ENCODE assay signal across 8 cellular contexts in genomic region chr11:64245797-64246623, GRCh38. TPM values are rescaled to one million over a fixed set of nuclear protein-coding genes. Genes with fewer than 3 reads are reported as not detected.
DNase-seq lines count a peak whose midpoint lies in the region; ATAC-seq and TF ChIP-seq lines count a peak whose summit lies in the region.

No MANE protein-coding gene starts in this region.

- POLR2A ChIA-PET in HEK293 (lab: Yijun Ruan, JAX): interaction anchor here (0.6 to 7.2 kb wide), 10 partner anchors 10 to 72 kb away, joined by 3 to 96 read pairs (median 6); partner anchors contain the start of genes NUDT22, PRDX5, STIP1 and TRMT112

- peak; percentile 89 for DNase-seq in ACHN
- DNase-seq in RWPE2 (ENCODE audit: low spot score): peak; percentile 99
- peak; percentile 87 for DNase-seq in activated naive CD4-positive, alpha-beta T cell treated with anti-CD3 and anti-CD28 coated beads, Interleukin-2, amount 50 U/mL, for 16 hours
- peak; percentile 67 for DNase-seq in heart right ventricle
- peak; percentile 85 for DNase-seq in renal cortical epithelial cell (ENCODE audit: low read depth)
- no peak for DNase-seq in NCI-H1930 (lab: John Stamatoyannopoulos, UW)

- H3K36me3 ChIP-seq in HEK293 (ENCODE audit: control insufficient read depth in 2 of 2, insufficient read depth in 1 of 2, low read length in 2 of 2) (peaks cover 0 to 20% of the 10 kb centered on the region in 2 experiments; a peak in 1 of 3 replicates), RWPE2 (ENCODE audit: low read depth) (peaks cover 30% of the 10 kb centered on the region), heart right ventricle (peaks cover 0 to 20% (median 0%) of the 10 kb centered on the region in 9 donors)

- H3K4me1 ChIP-seq in HEK293 (ENCODE audit: control insufficient read depth, insufficient read depth, low read length): peaks cover 4% of the 10 kb centered on the region
- H3K4me1 ChIP-seq in RWPE2 (ENCODE audit: insufficient read depth, poor library complexity, severe bottlenecking): peaks cover 5% of the 10 kb centered on the region
- peaks cover 16 to 54% (median 47%) of the 10 kb centered on the region in 9 donors for H3K4me1 ChIP-seq in heart right ventricle

- in situ Hi-C loops in ACHN (cut with HindIII; ENCODE audit: low pct_ligation_motif_present, low pct_unique_long_range_greater_than_20kb, low sequenced_read_pairs): no loop called here

- WGBS in heart right ventricle, 2 donors: 1% methylated on average over 35 to 47 of the region's 47 CpGs

- CTCF ChIA-PET in HEK293 (lab: Yijun Ruan, JAX): interaction anchor here (0.9 to 1.7 kb wide), 7 partner anchors 9 to 86 kb away, joined by 3 to 10 read pairs (median 4); no protein-coding TSS in a partner anchor

- peak overlapping the region; percentile 66; the same call in 1 of the 2 replicates for H3K27ac ChIP-seq in HEK293 (ENCODE audit: extremely low read depth, low read depth, low read length)
- peak overlapping the region; percentile 98 for H3K27ac ChIP-seq in RWPE2 (ENCODE audit: poor library complexity, severe bottlenecking)
- peak overlapping the region; percentile 66 to 96 (median 84) for H3K27ac ChIP-seq in heart right ventricle

- intact Hi-C loops in heart right ventricle (cut with DNase I): loop anchor here in 2 of 10 donors (2.0 to 5.0 kb wide), 2 partner anchors 56 to 59 kb away; partner anchors contain the start of genes CATSPERZ (in 1 of the 2) and ESRRA (in 1 of the 2)

- H3K4me3 ChIP-seq in HEK293 (ENCODE audit: low read depth, low read length) (peak overlapping the region; percentile 68), RWPE2 (ENCODE audit: severe bottlenecking) (peak overlapping the region; percentile 76), heart right ventricle (peak overlapping the region; percentile 44 to 89 (median 70))

- H3K9me3 ChIP-seq in HEK293 (ENCODE audit: control insufficient read depth, insufficient read depth, low read depth, low read length) (no peaks in the 10 kb centered on the region), RWPE2 (ENCODE audit: severe bottlenecking) (no peaks in the 10 kb centered on the region), heart right ventricle (no peaks in the 10 kb centered on the region)

- H3K27me3 ChIP-seq in RWPE2 (ENCODE audit: insufficient read depth, poor library complexity, severe bottlenecking) (no peaks in the 10 kb centered on the region), heart right ventricle (no peaks in the 10 kb centered on the region)

- ATAC-seq in RWPE2 (ENCODE audit: low read depth) (peak; percentile 49), heart right ventricle (peak in 1 of 8 donors; percentile 6), GM21381 (IDR thresholded peaks at IDR 0.05; ENCODE audit: unreplicated experiment) (no peak)

- TF ChIP-seq CTCF in HEK293 (tag by site-specific recombination; IDR thresholded peaks at IDR 0.05) (no peak), RWPE2 (IDR thresholded peaks at IDR 0.05; ENCODE audit: poor library complexity, severe bottlenecking) (no peak), heart right ventricle (IDR thresholded peaks at IDR 0.05) (no peak)

TF ChIP-seq in HEK293, 187 proteins besides CTCF, POLR2A, EP300 and RAD21 (continues in another document):
- TF ChIP-seq ZSCAN4 (tag by site-specific recombination; IDR thresholded peaks at IDR 0.05) (no peak), TRIM28 (IDR thresholded peaks at IDR 0.05; ENCODE audit: borderline replicate concordance, low read length) (no peak), YY1 (tag by site-specific recombination; IDR thresholded peaks at IDR 0.05) (no peak), ZFP37 (tag by site-specific recombination; IDR thresholded peaks at IDR 0.05) (no peak), ZNF623 (tag by site-specific recombination; IDR thresholded peaks at IDR 0.05) (no peak), ZNF23 (tag by site-specific recombination; IDR thresholded peaks at IDR 0.05; ENCODE audit: borderline replicate concordance) (no peak), ZNF426 (tag by site-specific recombination; IDR thresholded peaks at IDR 0.05) (no peak), GLI4 (tag by site-specific recombination; IDR thresholded peaks at IDR 0.05) (no peak), TCF7L2 (IDR thresholded peaks at IDR 0.05; ENCODE audit: borderline replicate concordance, low read depth, low read length) (no peak), GLI2 (tag by site-specific recombination; IDR thresholded peaks at IDR 0.05; ENCODE audit: borderline replicate concordance, low read depth) (no peak), YY2 (tag by site-specific recombination; IDR thresholded peaks at IDR 0.05) (no peak), PRDM1 (tag by site-specific recombination; IDR thresholded peaks at IDR 0.05) (no peak), ZNF354C (tag by site-specific recombination; IDR thresholded peaks at IDR 0.05; ENCODE audit: borderline replicate concordance, low read depth) (no peak), ZNF639 (tag by site-specific recombination; IDR thresholded peaks at IDR 0.05) (no peak), GLIS2 (tag by site-specific recombination; IDR thresholded peaks at IDR 0.05) (peak; percentile 86), ZNF692 (tag by site-specific recombination; IDR thresholded peaks at IDR 0.05) (no peak), ZNF140 (tag by site-specific recombination; IDR thresholded peaks at IDR 0.05) (no peak), KLF8 (tag by site-specific recombination; IDR thresholded peaks at IDR 0.05) (peak; percentile 83), ZFP3 (tag by site-specific recombination; IDR thresholded peaks at IDR 0.05; ENCODE audit: low read depth) (no peak), SCRT1 (tag by site-specific recombination; IDR thresholded peaks at IDR 0.05; ENCODE audit: borderline replicate concordance) (no peak), ZNF670 (tag by site-specific recombination; IDR thresholded peaks at IDR 0.05; ENCODE audit: low read depth) (no peak), SCRT2 (tag by site-specific recombination; IDR thresholded peaks at IDR 0.05) (no peak), ZNF114 (tag by site-specific recombination; IDR thresholded peaks at IDR 0.05) (no peak)

RNA-seq across cellular contexts. Expression of gene PPP1R14B, which starts 0.7 kb away (rescaled TPM):
- total RNA-seq in heart right ventricle (100 to 1,000 TPM in 4 of 10 donors, 10 to 100 TPM in 6; 52.4 to 194 (median 77.2) TPM), renal cortical epithelial cell (131 and 369 TPM in 2 replicates)
- 100 to 1,000 TPM; 229 to 331 TPM for polyA plus RNA-seq in heart right ventricle

RNA-seq across cellular contexts. Expression of gene FKBP2, which starts 5.1 kb away (rescaled TPM):
- total RNA-seq in heart right ventricle (10 to 100 TPM; 40.2 to 82.0 (median 45.9) TPM), renal cortical epithelial cell (57.5 and 64.3 TPM in 2 replicates)
- polyA plus RNA-seq in heart right ventricle: 100 to 1,000 TPM; 376 to 404 TPM

RNA-seq across cellular contexts. Expression of gene PLCB3, which starts 5.3 kb away (rescaled TPM):
- total RNA-seq in heart right ventricle (10 to 100 TPM in 3 of 10 donors, 1 to 10 TPM in 7; 5.8 to 13.3 (median 8.7) TPM), renal cortical epithelial cell (29.7 and 44.3 TPM in 2 replicates)
- polyA plus RNA-seq in heart right ventricle: 10 to 100 TPM in 1 of 2 donors, 1 to 10 TPM in 1; 9.5 to 13.1 TPM

RNA-seq across cellular contexts. Expression of gene VEGFB, which starts 11.6 kb away (rescaled TPM):
- 100 to 1,000 TPM; 245 to 353 (median 277) TPM for total RNA-seq in heart right ventricle
- polyA plus RNA-seq in heart right ventricle: 100 to 1,000 TPM; 158 to 291 TPM
- 6.1 and 14.7 TPM in 2 replicates for total RNA-seq in renal cortical epithelial cell

RNA-seq across cellular contexts. Expression of gene DNAJC4, which starts 15.7 kb away (rescaled TPM):
- 10 to 100 TPM; 46.6 to 64.7 (median 52.0) TPM for total RNA-seq in heart right ventricle
- polyA plus RNA-seq in heart right ventricle: 100 to 1,000 TPM in 1 of 2 donors, 10 to 100 TPM in 1; 48.0 to 173 TPM
- total RNA-seq in renal cortical epithelial cell: 2.6 and 9.2 TPM in 2 replicates

Comparison
In these comparisons a context has a peak if more than half of its experiments do, and no peak if none do; other contexts are left out.
1. DNase-seq: peak in ACHN (single experiment), RWPE2 (single experiment), activated naive CD4-positive, alpha-beta T cell treated with anti-CD3 and anti-CD28 coated beads, Interleukin-2, amount 50 U/mL, for 16 hours (single experiment), heart right ventricle (2 of 2) and renal cortical epithelial cell (single experiment); none in NCI-H1930 (0 of 2).
2. Peak in every context shown above with its lines, with median percentiles within 50 percentile points of each other: H3K27ac ChIP-seq and H3K4me3 ChIP-seq.